19 cellular contexts compared by ENCODE assay signal in genomic region chr11:108797578-108798100, GRCh38.
DNase-seq lines count a peak whose midpoint lies in the region; ATAC-seq, FAIRE-seq and TF ChIP-seq lines count a peak whose summit lies in the region.
"Had no signal": no experiment of that assay in that cellular context is flagged by ENCODE, and none has a peak within 500 bp of the region (broad histone marks: within the 10 kb centered on the region; RNA-seq: fewer than 3 reads in every experiment).

No MANE protein-coding gene starts in this region.

- intact Hi-C loops in HepG2 (cut with micrococcal nuclease; ENCODE audit: unreplicated experiment) = no loop called here
- intact Hi-C loops in right lobe of liver (cut with DNase I) = no loop called here
- intact Hi-C loops in K562 (cut with micrococcal nuclease) = no loop called here
- intact Hi-C loops in activated naive CD4-positive, alpha-beta T cell treated with anti-CD3 and anti-CD28 coated beads for 36 hours (cut with micrococcal nuclease) = no loop called here
- intact Hi-C loops in testis (cut with DNase I; ENCODE audit: low total_unique reads) = no loop called here

- no peaks in the 10 kb centered on the region for H3K9me3 ChIP-seq in HepG2 (ENCODE audit: low read length)
- H3K9me3 ChIP-seq in right lobe of liver = no peaks in the 10 kb centered on the region
- no peaks in the 10 kb centered on the region for H3K9me3 ChIP-seq in K562 (replicated peaks; ENCODE audit: control insufficient read depth, insufficient read depth, low read depth, low read length)
- no peaks in the 10 kb centered on the region for H3K9me3 ChIP-seq in testis

- TF ChIP-seq POLR2A in HepG2 (IDR thresholded peaks at IDR 0.05; ENCODE audit: insufficient read depth in 1 of 2, low read depth in 2 of 2, low read length in 2 of 2) (no peak), right lobe of liver (IDR thresholded peaks at IDR 0.05) (no peak), K562 (conservative IDR thresholded peaks at IDR 0.05) (no peak), testis (IDR thresholded peaks at IDR 0.05) (no peak)

- H3K4me3 ChIP-seq in HepG2 (replicated peaks in 1 of 3; ENCODE audit: insufficient read depth in 1 of 3, low read depth in 2 of 3, low read length in 3 of 3) = no peak overlapping the region
- no peak overlapping the region for H3K4me3 ChIP-seq in right lobe of liver
- H3K4me3 ChIP-seq in K562 = no peak overlapping the region
- no peak overlapping the region for H3K4me3 ChIP-seq in testis
- H3K4me3 ChIP-seq: GM23248 had no signal

- no peaks in the 10 kb centered on the region for H3K4me1 Mint-ChIP-seq in activated naive CD4-positive, alpha-beta T cell treated with anti-CD3 and anti-CD28 coated beads for 36 hours (ENCODE audit: low read depth)

- H3K27ac Mint-ChIP-seq in activated naive CD4-positive, alpha-beta T cell treated with anti-CD3 and anti-CD28 coated beads for 36 hours = no peak overlapping the region
- H3K27ac Mint-ChIP-seq: CD14-positive monocyte; CD8-positive, alpha-beta T cell; IgD-negative memory B cell had no signal

- TF ChIP-seq CTCF in HepG2 (CRISPR knock-in tag; IDR thresholded peaks at IDR 0.05) (no peak), right lobe of liver (IDR thresholded peaks at IDR 0.05) (no peak), K562 (IDR thresholded peaks at IDR 0.05 in 2 of 3, conservative IDR thresholded peaks at IDR 0.05 in 1 of 3; ENCODE audit: insufficient read depth in 2 of 3, low read depth in 1 of 3, low read length in 3 of 3) (no peak), testis (IDR thresholded peaks at IDR 0.05) (no peak)

- H3K36me3 Mint-ChIP-seq in activated naive CD4-positive, alpha-beta T cell treated with anti-CD3 and anti-CD28 coated beads for 36 hours (ENCODE audit: low read depth) = peaks cover 6% of the 10 kb centered on the region
- H3K36me3 Mint-ChIP-seq: IgD-negative memory B cell had no signal

- H2AFZ ChIP-seq in HepG2 (ENCODE audit: low read length) = no peak overlapping the region
- no peak overlapping the region for H2AFZ ChIP-seq in K562 (ENCODE audit: low read depth, low read length)
- H2AFZ ChIP-seq: GM23248 had no signal

- no peaks in the 10 kb centered on the region for H3K9me3 Mint-ChIP-seq in activated naive CD4-positive, alpha-beta T cell treated with anti-CD3 and anti-CD28 coated beads for 36 hours
- H3K9me3 Mint-ChIP-seq: CD8-positive, alpha-beta T cell; IgD-negative memory B cell had no signal

- WGBS in HepG2 (ENCODE audit: low lambda C conversion rate) = 48% methylated on average over 4 of the region's 4 CpGs
- 75% methylated on average over 4 of the region's 4 CpGs for WGBS in right lobe of liver (ENCODE audit: insufficient coverage, low coverage, low lambda C conversion rate, missing lambda C conversion rate)
- whole genome bisulfite sequencing in K562 (ENCODE audit: insufficient coverage, low coverage, missing lambda C conversion rate) = 93% methylated on average over 4 of the region's 4 CpGs
- 78 to 83% methylated on average over 4 of the region's 4 CpGs for WGBS in testis, 2 donors

- H3K9ac ChIP-seq in HepG2 (ENCODE audit: insufficient read depth, low read depth, low read length) (no peak overlapping the region), K562 (ENCODE audit: insufficient read depth in 1 of 2, low read depth in 2 of 2, low read length in 2 of 2) (no peak overlapping the region)
- H3K9ac ChIP-seq: GM23248, KMS-11 had no signal

- TF ChIP-seq RAD21 in HepG2 (CRISPR knock-in tag; IDR thresholded peaks at IDR 0.05) (no peak), K562 (CRISPR knock-in tag; conservative IDR thresholded peaks at IDR 0.05 in 1 of 2, IDR thresholded peaks at IDR 0.05 in 1 of 2) (no peak)

- H4K20me1 ChIP-seq in HepG2 (ENCODE audit: insufficient read depth, low read length) = no peaks in the 10 kb centered on the region
- H4K20me1 ChIP-seq in K562 (replicated peaks; ENCODE audit: control insufficient read depth, insufficient read depth, low read length) = no peaks in the 10 kb centered on the region

- BruUV-seq in HepG2 (replicated peaks; lab: Mats Ljungman, UMichigan) (no TSS peak), K562 (replicated peaks; lab: Mats Ljungman, UMichigan) (no TSS peak)

- H3K27ac ChIP-seq in HepG2 (ENCODE audit: extremely low read length, insufficient read depth, low read length) = peak overlapping the region; percentile 9
- no peak overlapping the region for H3K27ac ChIP-seq in right lobe of liver
- no peak overlapping the region for H3K27ac ChIP-seq in K562 (ENCODE audit: extremely low read depth, low read depth, low read length)
- H3K27ac ChIP-seq in testis = no peak overlapping the region
- H3K27ac ChIP-seq: GM23248, KMS-11 had no signal

- H3K36me3 ChIP-seq in HepG2 (replicated peaks in 1 of 2; ENCODE audit: control insufficient read depth in 1 of 2, insufficient read depth in 2 of 2, low read length in 2 of 2) (no peaks in the 10 kb centered on the region), right lobe of liver (no peaks in the 10 kb centered on the region), K562 (ENCODE audit: control insufficient read depth, insufficient read depth, low read length) (no peaks in the 10 kb centered on the region), testis (ENCODE audit: low read depth, missing control alignments) (no peaks in the 10 kb centered on the region)

- DNase-seq in HepG2 (ENCODE audit: low spot score) (peak; percentile 50), right lobe of liver (no peak), NCI-H2227 (lab: John Stamatoyannopoulos, UW; ENCODE audit: unreplicated experiment) (peak; percentile 32), K562 (ENCODE audit: extremely low read depth in 1 of 4, low spot score in 3 of 4) (no peak), testis (no peak)
- no peak for DNase-seq in activated naive CD4-positive, alpha-beta T cell treated with anti-CD3 and anti-CD28 coated beads for 36 hours
- DNase-seq: 8988T; ACHN; CD8-positive, alpha-beta T cell; COR-L47; DND-41; GDM1; GM23248; H7 had no signal

- FAIRE-seq in HepG2 (lab: Jason Lieb, UNC) = peak; percentile 42
- no peak for FAIRE-seq in K562 (lab: Jason Lieb, UNC)
- FAIRE-seq: D721Med had no signal

- ATAC-seq in HepG2 (peak; percentile 100), right lobe of liver (no peak), K562 (no peak), GM21723 (IDR thresholded peaks at IDR 0.05; ENCODE audit: unreplicated experiment) (no peak)
- ATAC-seq: CD8-positive, alpha-beta T cell had no signal

- no peaks in the 10 kb centered on the region for H3K27me3 Mint-ChIP-seq in activated naive CD4-positive, alpha-beta T cell treated with anti-CD3 and anti-CD28 coated beads for 36 hours (ENCODE audit: low read depth)
- H3K27me3 Mint-ChIP-seq: IgD-negative memory B cell had no signal

- H3K9me1 ChIP-seq in K562 (ENCODE audit: control insufficient read depth, insufficient read depth, low read length) = no peaks in the 10 kb centered on the region

- no peak overlapping the region for H3K4me3 Mint-ChIP-seq in activated naive CD4-positive, alpha-beta T cell treated with anti-CD3 and anti-CD28 coated beads for 36 hours
- H3K4me3 Mint-ChIP-seq: CD14-positive monocyte; CD8-positive, alpha-beta T cell had no signal

- H3K4me2 ChIP-seq in HepG2 (ENCODE audit: low read depth, low read length) (0 out of 2 replicates have a peak overlapping the region, but pooled peaks have one; percentile 5), K562 (ENCODE audit: insufficient read depth, low read length) (no peak overlapping the region)
- H3K4me2 ChIP-seq: KMS-11 had no signal

- H3K27me3 ChIP-seq in HepG2 (ENCODE audit: control insufficient read depth in 1 of 2, insufficient read depth in 2 of 2, low read length in 2 of 2) (no peaks in the 10 kb centered on the region), right lobe of liver (no peaks in the 10 kb centered on the region), K562 (ENCODE audit: control insufficient read depth in 2 of 2, insufficient read depth in 2 of 2, low read length in 2 of 2) (no peaks in the 10 kb centered on the region), testis (no peaks in the 10 kb centered on the region)

- H3K4me1 ChIP-seq in HepG2 (ENCODE audit: insufficient read depth, low read length) (peaks cover 28% of the 10 kb centered on the region), right lobe of liver (no peaks in the 10 kb centered on the region), K562 (replicated peaks in 1 of 2; ENCODE audit: control insufficient read depth in 2 of 2, insufficient read depth in 2 of 2, low read length in 2 of 2) (no peaks in the 10 kb centered on the region), testis (peaks cover 4% of the 10 kb centered on the region)

- CTCF ChIA-PET in HepG2 (lab: Yijun Ruan, JAX; ENCODE audit: low intra/inter-chr PET ratio, low total read pairs) = no interaction called here
- CTCF ChIA-PET in K562 (lab: Yijun Ruan, JAX; ENCODE audit: low intra/inter-chr PET ratio) = no interaction called here
- CTCF ChIA-PET in activated naive CD4-positive, alpha-beta T cell treated with anti-CD3 and anti-CD28 coated beads for 36 hours (lab: Charles Lee) = no interaction called here

- no peaks in the 10 kb centered on the region for H3K79me2 ChIP-seq in HepG2 (ENCODE audit: insufficient read depth, low read length)
- 0 out of 3 replicates have a peak, but pooled peaks cover 8% of the 10 kb centered on the region for H3K79me2 ChIP-seq in K562 (ENCODE audit: control insufficient read depth, insufficient read depth, low read length)

- TF ChIP-seq EP300 in HepG2 (IDR thresholded peaks at IDR 0.05; ENCODE audit: low read depth in 2 of 2, low read length in 2 of 2) (no peak), HepG2 (CRISPR knock-in tag; IDR thresholded peaks at IDR 0.05; ENCODE audit: borderline replicate concordance) (no peak), K562 (IDR thresholded peaks at IDR 0.05; ENCODE audit: low read length) (no peak)

- POLR2A ChIA-PET in HepG2 (lab: Yijun Ruan, JAX) (no interaction called here), K562 (lab: Yijun Ruan, JAX) (no interaction called here)

- in situ Hi-C loops in HepG2 (cut with HindIII; ENCODE audit: extremely low pct_ligation_motif_present, low pct_unique_long_range_greater_than_20kb) (no loop called here), K562 (cut with MboI) (no loop called here)

TF ChIP-seq in HepG2, 621 proteins besides CTCF, POLR2A, EP300 and RAD21 (continues in another document):
- TF ChIP-seq HNF4G (IDR thresholded peaks at IDR 0.05; ENCODE audit: borderline replicate concordance, low read depth, low read length) (peak; percentile 8; the same call in 1 of the 2 replicates), HNF4G (CRISPR knock-in tag; IDR thresholded peaks at IDR 0.05; ENCODE audit: borderline replicate concordance, low read depth) (no peak), NR2F2 (IDR thresholded peaks at IDR 0.05; ENCODE audit: borderline replicate concordance, low read depth) (no peak), RXRA (CRISPR knock-in tag; IDR thresholded peaks at IDR 0.05) (no peak), HNF4A (CRISPR knock-in tag; IDR thresholded peaks at IDR 0.05) (peak; percentile 47; the same call in 1 of the 2 replicates)

TF ChIP-seq in K562, 482 proteins besides CTCF, POLR2A, EP300 and RAD21:
- TF ChIP-seq MEIS2 (IDR thresholded peaks at IDR 0.05; ENCODE audit: partially characterized antibody) (no peak), ZNF316 (IDR thresholded peaks at IDR 0.05) (peak; percentile 45), C11orf30 (IDR thresholded peaks at IDR 0.05; ENCODE audit: low read depth) (peak; percentile 43; the same call in 1 of the 2 replicates), HSF4 (CRISPR knock-in tag; IDR thresholded peaks at IDR 0.05; ENCODE audit: borderline replicate concordance) (no peak)

Comparison
In these comparisons a context has a peak if more than half of its experiments do, and no peak if none do; other contexts are left out.
1. DNase-seq: peak in HepG2 (single experiment) and NCI-H2227 (single experiment); none in right lobe of liver (0 of 3), K562 (0 of 4), activated naive CD4-positive, alpha-beta T cell treated with anti-CD3 and anti-CD28 coated beads for 36 hours (single experiment) and testis (single experiment).
2. Of the 241 proteins assayed by ChIP-seq in both HepG2 and K562: peak only in HepG2: BCL6, MAFF and MAFK; only in K562: none; in both: none; in neither: 238.